Comparison of ENCODE assay signal across 1 cellular context in the genomic region with DNA sequence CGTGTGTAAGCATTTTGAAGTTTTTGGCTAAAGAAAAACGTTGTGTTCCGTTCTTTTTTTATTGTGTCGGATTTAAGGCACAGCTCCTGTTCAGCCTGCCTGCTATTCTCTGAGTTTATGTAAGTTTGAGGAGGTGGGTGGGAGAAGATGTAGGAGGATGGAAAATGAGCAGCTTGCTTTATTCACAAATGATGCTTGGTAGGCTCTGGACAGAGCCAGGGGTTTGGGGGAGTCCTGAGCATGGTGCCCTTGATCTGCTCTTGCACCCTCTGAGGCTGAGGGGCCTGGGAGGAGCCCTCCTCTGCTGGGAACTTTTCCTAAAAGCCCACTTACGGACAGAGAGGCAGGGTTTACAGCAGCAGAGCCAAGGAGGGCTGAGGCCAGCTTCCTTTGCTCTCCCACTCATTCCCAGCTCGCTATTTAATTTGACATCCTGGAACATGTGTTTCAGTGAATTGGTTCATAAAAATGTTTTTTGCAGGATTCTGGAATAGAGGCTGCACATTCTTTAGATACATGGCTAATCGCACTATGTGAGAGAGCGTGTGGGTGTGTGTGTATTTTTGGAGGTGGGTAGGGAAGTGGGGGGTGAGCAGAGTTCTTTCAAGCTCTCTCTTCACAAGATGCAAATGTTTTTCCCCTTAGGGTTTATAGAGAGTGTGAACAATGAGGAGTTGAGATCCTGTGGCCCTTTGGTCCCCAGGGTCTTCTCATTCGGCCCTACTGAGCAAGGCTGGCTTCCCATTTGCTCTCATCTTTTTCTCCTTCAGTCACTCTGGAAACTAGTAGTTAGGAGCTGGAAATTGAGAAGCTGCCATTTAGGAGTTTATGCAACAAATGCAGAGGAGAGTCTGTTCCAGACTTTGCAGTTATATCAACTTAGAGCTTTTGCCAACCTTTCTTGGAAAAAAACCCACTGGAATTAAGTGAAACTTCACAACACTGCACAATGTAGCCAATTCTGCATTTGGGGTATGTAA.
TF ChIP-seq lines count a peak whose summit lies in the region.

No MANE protein-coding gene starts in this region.

TF ChIP-seq in IMR-90, 13 proteins besides CTCF, POLR2A, EP300 and RAD21 (continued from another document):
- TF ChIP-seq MXI1 (IDR thresholded peaks at IDR 0.05; ENCODE audit: borderline replicate concordance, low read depth, low read length): 0 out of 2 replicates have a peak, but pooled peaks have one; percentile 51
